ENCODE assay signal across 16 cellular contexts in genomic region chr5:132501629-132501956, GRCh38. TPM values are rescaled to one million over a fixed set of nuclear protein-coding genes. Genes with fewer than 3 reads are reported as not detected.
DNase-seq lines count a peak whose midpoint lies in the region; ATAC-seq and TF ChIP-seq lines count a peak whose summit lies in the region.
"Had no signal": no experiment of that assay in that cellular context is flagged by ENCODE, and none has a peak within 500 bp of the region (broad histone marks: within the 10 kb centered on the region; RNA-seq: fewer than 3 reads in every experiment).

No MANE protein-coding gene starts in this region.

- H3K9ac ChIP-seq in BLaER1, result peak overlapping the region; percentile 13

- H3K4me3 ChIP-seq in BLaER1 (no peak overlapping the region), OCI-LY7 (ENCODE audit: low read depth, low read length, poor library complexity, severe bottlenecking) (no peak overlapping the region), esophagus muscularis mucosa (no peak overlapping the region)
- H3K4me3 ChIP-seq: ascending aorta, coronary artery had no signal

- H2AFZ ChIP-seq in OCI-LY7 (ENCODE audit: low read length), result peak overlapping the region; percentile 77

- WGBS in esophagus muscularis mucosa, result 83% methylated on average over 3 of the region's 4 CpGs

- no peak overlapping the region for H3K27ac Mint-ChIP-seq in osteocyte (ENCODE audit: unreplicated experiment)

- CTCF ChIA-PET in OCI-LY7 (lab: Charles Lee; ENCODE audit: unreplicated experiment), result interaction anchor here (0.6 to 4.5 kb wide), 4 partner anchors 75 to 318 kb away, joined by 3 to 38 read pairs (median 5); no protein-coding TSS in a partner anchor

- H3K27me3 ChIP-seq in BLaER1 (no peaks in the 10 kb centered on the region), esophagus muscularis mucosa (no peaks in the 10 kb centered on the region)
- H3K27me3 ChIP-seq: ascending aorta had no signal

- POLR2A ChIA-PET in OCI-LY7 (lab: Charles Lee), result interaction anchor here (0.5 to 1.7 kb wide), 4 partner anchors 86 to 381 kb away, joined by 3 to 9 read pairs (median 5); no protein-coding TSS in a partner anchor

- peak overlapping the region; percentile 91 for H3K4me2 ChIP-seq in BLaER1
- H3K4me2 ChIP-seq in OCI-LY7 (ENCODE audit: low read length), result peak overlapping the region; percentile 44; the same call in 1 of the 2 replicates

- TF ChIP-seq POLR2A in esophagus muscularis mucosa (IDR thresholded peaks at IDR 0.05; ENCODE audit: low read depth), result no peak
- TF ChIP-seq POLR2A in erythroblast (IDR thresholded peaks at IDR 0.05; ENCODE audit: low read length), result no peak

- TF ChIP-seq EP300 in esophagus muscularis mucosa (IDR thresholded peaks at IDR 0.05), result no peak

- no peaks in the 10 kb centered on the region for H3K36me3 Mint-ChIP-seq in osteocyte (ENCODE audit: unreplicated experiment)

- H3K9me2 ChIP-seq in OCI-LY7 (ENCODE audit: insufficient read depth, low read length), result no peaks in the 10 kb centered on the region

- no peak for TF ChIP-seq CTCF in OCI-LY7 (conservative IDR thresholded peaks at IDR 0.05; ENCODE audit: low read length)
- TF ChIP-seq CTCF in esophagus muscularis mucosa (IDR thresholded peaks at IDR 0.05), result no peak
- TF ChIP-seq CTCF in osteocyte (IDR thresholded peaks at IDR 0.05), result no peak

- DNase-seq in OCI-LY7 (ENCODE audit: low spot score) (no peak), esophagus muscularis mucosa (ENCODE audit: extremely low spot score) (no peak), osteocyte (ENCODE audit: extremely low spot score, unreplicated experiment) (peak; percentile 70), A172 (ENCODE audit: low spot score) (no peak), erythroblast (lab: John Stamatoyannopoulos, UW) (no peak), left colon (no peak)
- DNase-seq: activated gamma-delta T cell, NCI-H187 treated with DMSO at 0.1 percent for 48 hours, NCI-H446 treated with DMSO at 0.1 percent for 48 hours had no signal

- H3K4me1 Mint-ChIP-seq in osteocyte (ENCODE audit: unreplicated experiment), result peaks cover 55% of the 10 kb centered on the region

- H4K20me1 ChIP-seq in BLaER1, result no peaks in the 10 kb centered on the region
- no peaks in the 10 kb centered on the region for H4K20me1 ChIP-seq in OCI-LY7 (ENCODE audit: insufficient read depth, low read length)

- intact Hi-C loops in OCI-LY7 (cut with micrococcal nuclease; ENCODE audit: unreplicated experiment) (loop anchor here (1.0 to 5.0 kb wide), 3 partner anchors 82 to 229 kb away; no protein-coding TSS in a partner anchor), esophagus muscularis mucosa (cut with DNase I) (loop anchor here (2.0 to 10.0 kb wide), 3 partner anchors 115 to 323 kb away; partner anchors contain the start of gene SLC22A4), left colon (cut with DNase I, micrococcal nuclease) (loop anchor here in 1 of 2 donors (2.0 kb wide), 1 partner anchor 115 kb away; no protein-coding TSS in a partner anchor)

- H3K4me3 Mint-ChIP-seq in osteocyte (ENCODE audit: unreplicated experiment), result no peak overlapping the region
- H3K4me3 Mint-ChIP-seq: T-helper 2 cell treated with Interferon-gamma antibody and Interleukin-4, amounts not matched to agents 5 μg/mL and 100 μg/mL, for 36 hours had no signal

- ATAC-seq in HG02610 (IDR thresholded peaks at IDR 0.05; ENCODE audit: unreplicated experiment) (no peak), left colon (no peak)

- H3K9me3 ChIP-seq in BLaER1 (no peaks in the 10 kb centered on the region), OCI-LY7 (ENCODE audit: low read length) (no peaks in the 10 kb centered on the region), esophagus muscularis mucosa (no peaks in the 10 kb centered on the region)
- H3K9me3 ChIP-seq: ascending aorta had no signal

- no peaks in the 10 kb centered on the region for H3K27me3 Mint-ChIP-seq in osteocyte (ENCODE audit: unreplicated experiment)

- H3K4me1 ChIP-seq in BLaER1 (peaks cover 66% of the 10 kb centered on the region), OCI-LY7 (ENCODE audit: insufficient read depth, low read length, poor library complexity, severe bottlenecking) (peaks cover 37% of the 10 kb centered on the region), esophagus muscularis mucosa (peaks cover 34 to 76% (median 60%) of the 10 kb centered on the region in 4 donors)

- H3K79me2 ChIP-seq in OCI-LY7 (ENCODE audit: insufficient read depth, low read depth, low read length), result no peaks in the 10 kb centered on the region

- H3K36me3 ChIP-seq in BLaER1 (no peaks in the 10 kb centered on the region), OCI-LY7 (ENCODE audit: insufficient read depth, low read length) (no peaks in the 10 kb centered on the region), esophagus muscularis mucosa (no peaks in the 10 kb centered on the region)
- H3K36me3 ChIP-seq: ascending aorta had no signal

- H3K9me3 Mint-ChIP-seq in osteocyte (ENCODE audit: unreplicated experiment), result no peaks in the 10 kb centered on the region
- H3K9me3 Mint-ChIP-seq: T-helper 2 cell treated with Interferon-gamma antibody and Interleukin-4, amounts not matched to agents 5 μg/mL and 100 μg/mL, for 36 hours had no signal

- H3K27ac ChIP-seq in BLaER1 (peak overlapping the region; percentile 82), OCI-LY7 (ENCODE audit: low read depth, low read length, poor library complexity, severe bottlenecking) (no peak overlapping the region), esophagus muscularis mucosa (replicated peaks in 1 of 4) (peak overlapping the region; percentile 94 to 98 (median 96))

- no TSS peak for BruUV-seq in OCI-LY7 (replicated peaks; lab: Mats Ljungman, UMichigan)

RNA-seq across cellular contexts. Expression of gene IRF1, which starts 11.0 kb away (rescaled TPM):
- 25.9 and 39.4 TPM in 2 replicates for total RNA-seq in OCI-LY7 (2014; rRNA removed; shearing (Covaris generic))
- 24.8 and 32.3 TPM in 2 replicates for total RNA-seq in OCI-LY7 (2022)
- 100 to 1,000 TPM in 1 of 4 donors, 10 to 100 TPM in 3; 20.6 to 289 (median 29.6) TPM for total RNA-seq in esophagus muscularis mucosa
- total RNA-seq in osteocyte, result 50.2 and 58.9 TPM in 2 replicates
- 4.0 and 9.1 TPM in 2 replicates for total RNA-seq in A172 (2014; rRNA removed; shearing (Covaris generic))
- total RNA-seq in left colon, result 100 to 1,000 TPM in 1 of 2 donors, 10 to 100 TPM in 1; 97.7 to 126 TPM

RNA-seq across cellular contexts. Expression of gene IL5, which starts 41.7 kb away (rescaled TPM):
- total RNA-seq in OCI-LY7 (2014; rRNA removed; shearing (Covaris generic)), result not detected in 2 replicates
- total RNA-seq in OCI-LY7 (2022) (not detected in 2 replicates), esophagus muscularis mucosa (not detected), osteocyte (not detected in 2 replicates), left colon (not detected)
- not detected in 2 replicates for total RNA-seq in A172 (2014; rRNA removed; shearing (Covaris generic))
- total RNA-seq: ascending aorta, epithelial cell of proximal tubule, mucosa of gallbladder had no signal

RNA-seq across cellular contexts. Expression of gene RAD50, which starts 55.2 kb away (rescaled TPM):
- total RNA-seq in OCI-LY7 (2014; rRNA removed; shearing (Covaris generic)), result 24.0 and 34.1 TPM in 2 replicates
- total RNA-seq in OCI-LY7 (2022), result 59.8 and 70.0 TPM in 2 replicates
- total RNA-seq in esophagus muscularis mucosa, result 10 to 100 TPM; 24.0 to 39.9 (median 29.3) TPM
- 24.7 and 27.5 TPM in 2 replicates for total RNA-seq in osteocyte
- total RNA-seq in A172 (2014; rRNA removed; shearing (Covaris generic)), result 31.6 and 32.5 TPM in 2 replicates
- total RNA-seq in left colon, result 10 to 100 TPM; 35.9 to 36.3 TPM
